In the genomic region with DNA sequence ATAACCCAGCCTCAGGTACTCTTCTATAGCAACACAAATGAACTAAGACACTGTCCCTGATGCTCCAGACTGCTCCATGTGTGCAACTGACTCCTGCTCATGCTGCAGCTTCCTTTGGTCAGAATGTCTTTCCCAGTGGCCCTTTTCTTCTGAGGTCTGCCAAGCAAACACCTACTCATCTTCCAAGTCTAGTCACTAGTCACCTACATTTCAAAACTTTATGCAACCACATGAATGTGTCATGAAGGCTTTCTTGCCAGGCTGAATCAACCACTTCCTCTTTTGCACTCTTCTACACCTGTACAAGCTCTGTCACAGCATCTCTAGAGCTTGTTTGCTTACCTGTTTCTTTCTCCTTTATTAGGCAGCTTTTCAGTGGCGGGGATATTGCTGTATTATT, we compare ENCODE assay signal across 9 cellular contexts.
A peak's percentile ranks its signal among the peaks of the same experiment; 100 is the strongest.
DNase-seq lines count a peak whose midpoint lies in the region; ATAC-seq and TF ChIP-seq lines count a peak whose summit lies in the region.
"Had no signal": no experiment of that assay in that cellular context is flagged by ENCODE, and none has a peak within 500 bp of the region (broad histone marks: within the 10 kb centered on the region; RNA-seq: fewer than 3 reads in every experiment).

No MANE protein-coding gene starts in this region.

- H3K4me3 Mint-ChIP-seq in activated T-helper 17 cell treated with anti-CD3 and anti-CD28 coated beads, Interleukin-2, amount 50 U/mL, for 72 hours = no peak overlapping the region

- peak; percentile 96 for ATAC-seq in GM18520 (IDR thresholded peaks at IDR 0.05; ENCODE audit: unreplicated experiment)
- ATAC-seq in GM21526 (IDR thresholded peaks at IDR 0.05; ENCODE audit: low FRiP score, unreplicated experiment) = peak; percentile 98
- peak; percentile 100 for ATAC-seq in HG03442 (IDR thresholded peaks at IDR 0.05; ENCODE audit: unreplicated experiment)
- peak; percentile 99 for ATAC-seq in activated T-helper 17 cell treated with anti-CD3 and anti-CD28 coated beads, Interleukin-2, amount 50 U/mL, for 72 hours (replicated peaks)
- ATAC-seq in heart left ventricle = no peak
- no peak for ATAC-seq in left colon

- DNase-seq in WERI-Rb-1 (no peak), heart left ventricle (no peak), left colon (no peak), substantia nigra (lab: John Stamatoyannopoulos, UW) (no peak)

- 88 to 92% (median 89%) methylated on average over 1 of the region's 1 CpG for WGBS in heart left ventricle, 4 donors

- H3K9me3 ChIP-seq in WERI-Rb-1 (ENCODE audit: severe bottlenecking) = no peaks in the 10 kb centered on the region
- H3K9me3 ChIP-seq in heart left ventricle = no peaks in the 10 kb centered on the region
- H3K9me3 ChIP-seq: neutrophil had no signal

- peaks cover 14% of the 10 kb centered on the region for H3K4me1 Mint-ChIP-seq in activated T-helper 17 cell treated with anti-CD3 and anti-CD28 coated beads, Interleukin-2, amount 50 U/mL, for 72 hours

- H3K27me3 ChIP-seq in WERI-Rb-1 (ENCODE audit: insufficient read depth, low read depth, severe bottlenecking) (no peaks in the 10 kb centered on the region), heart left ventricle (no peaks in the 10 kb centered on the region)
- H3K27me3 ChIP-seq: neutrophil had no signal

- no peak for TF ChIP-seq POLR2A in heart left ventricle (IDR thresholded peaks at IDR 0.05)

- no peak for TF ChIP-seq CTCF in WERI-Rb-1 (IDR thresholded peaks at IDR 0.05; ENCODE audit: low read depth, low read length)
- TF ChIP-seq CTCF in heart left ventricle (IDR thresholded peaks at IDR 0.05) = no peak

- H3K36me3 Mint-ChIP-seq in activated T-helper 17 cell treated with anti-CD3 and anti-CD28 coated beads, Interleukin-2, amount 50 U/mL, for 72 hours (ENCODE audit: low read depth) = no peaks in the 10 kb centered on the region

- intact Hi-C loops in heart left ventricle (cut with DNase I) (loop anchor here in 4 of 10 donors (5.0 to 10.0 kb wide), 7 partner anchors 36 to 1148 kb away; no protein-coding TSS in a partner anchor), left colon (cut with DNase I, micrococcal nuclease) (no loop called here)

- H3K27ac ChIP-seq in WERI-Rb-1 (no peak overlapping the region), heart left ventricle (no peak overlapping the region), substantia nigra (ENCODE audit: low read depth, low read length, poor library complexity, severe bottlenecking) (no peak overlapping the region)
- H3K27ac ChIP-seq: neutrophil had no signal

- H3K4me3 ChIP-seq in WERI-Rb-1 (ENCODE audit: low read depth, low read length) = no peak overlapping the region
- H3K4me3 ChIP-seq in heart left ventricle = no peak overlapping the region

- H3K9me3 Mint-ChIP-seq in activated T-helper 17 cell treated with anti-CD3 and anti-CD28 coated beads, Interleukin-2, amount 50 U/mL, for 72 hours = peaks cover 3% of the 10 kb centered on the region

- peaks cover 6% of the 10 kb centered on the region for H3K27me3 Mint-ChIP-seq in activated T-helper 17 cell treated with anti-CD3 and anti-CD28 coated beads, Interleukin-2, amount 50 U/mL, for 72 hours

- no peak overlapping the region for H3K27ac Mint-ChIP-seq in activated T-helper 17 cell treated with anti-CD3 and anti-CD28 coated beads, Interleukin-2, amount 50 U/mL, for 72 hours

- H3K4me1 ChIP-seq in heart left ventricle = no peaks in the 10 kb centered on the region

- no peaks in the 10 kb centered on the region for H3K36me3 ChIP-seq in WERI-Rb-1
- H3K36me3 ChIP-seq in heart left ventricle = no peaks in the 10 kb centered on the region
- H3K36me3 ChIP-seq: neutrophil had no signal

Comparison
In these comparisons a context has a peak if more than half of its experiments do, and no peak if none do; other contexts are left out.
1. ATAC-seq: peak in GM18520 (single experiment), GM21526 (single experiment), HG03442 (single experiment) and activated T-helper 17 cell treated with anti-CD3 and anti-CD28 coated beads, Interleukin-2, amount 50 U/mL, for 72 hours (single experiment); none in heart left ventricle (0 of 4) and left colon (single experiment).